ENCODE assay signal across 30 cellular contexts in genomic region chr1:46757956-46758304, GRCh38. TPM values are rescaled to one million over a fixed set of nuclear protein-coding genes. Genes with fewer than 3 reads are reported as not detected.
DNase-seq lines count a peak whose midpoint lies in the region; ATAC-seq and TF ChIP-seq lines count a peak whose summit lies in the region.
"Had no signal": no experiment of that assay in that cellular context is flagged by ENCODE, and none has a peak within 500 bp of the region (broad histone marks: within the 10 kb centered on the region; RNA-seq: fewer than 3 reads in every experiment).

No MANE protein-coding gene starts in this region.

- no peaks in the 10 kb centered on the region for H3F3A ChIP-seq in GM23338 (replicated peaks; ENCODE audit: low read depth)

- H3K36me3 Mint-ChIP-seq in GM23338 (ENCODE audit: low read depth), result no peaks in the 10 kb centered on the region
- H3K36me3 Mint-ChIP-seq: activated naive CD8-positive, alpha-beta T cell treated with anti-CD3 and anti-CD28 coated beads, Interleukin-2, amount 10 ng/mL, durations not matched to agents 7 days and 5 days had no signal

- H3K9me2 ChIP-seq in GM23338 (ENCODE audit: insufficient read depth), result no peaks in the 10 kb centered on the region

- peak; percentile 46 for ATAC-seq in GM23338
- ATAC-seq in left lung, result peak; percentile 68
- no peak for ATAC-seq in GM18505 (IDR thresholded peaks at IDR 0.05; ENCODE audit: unreplicated experiment)
- ATAC-seq: stimulated activated naive CD8-positive, alpha-beta T cell treated with anti-CD3 and anti-CD28 coated beads, Interleukin-15, Interleukin-2, amounts not matched to agents 100 U/mL and 50 U/mL, for 24 hours had no signal

- H3K4me3 ChIP-seq in GM23338 (no peak overlapping the region), left lung (no peak overlapping the region), skin epidermis (no peak overlapping the region)
- H3K4me3 ChIP-seq: SK-N-MC, tibial nerve had no signal

- H3K79me2 ChIP-seq in GM23338 (replicated peaks; ENCODE audit: insufficient read depth), result no peaks in the 10 kb centered on the region

- TF ChIP-seq POLR2A in GM18505 (IDR thresholded peaks at IDR 0.05; ENCODE audit: borderline replicate concordance, extremely low read depth, insufficient read depth, insufficient read length), result no peak

- H2AFZ ChIP-seq in GM23338, result peak overlapping the region; percentile 53; the same call in 1 of the 2 replicates

- intact Hi-C loops in left lung (cut with DNase I), result no loop called here

- peaks cover 17% of the 10 kb centered on the region; the same call in 1 of the 2 replicates for H3K4me1 ChIP-seq in GM23338 (ENCODE audit: insufficient read depth)
- H3K4me1 ChIP-seq in left lung, result no peaks in the 10 kb centered on the region

- H3K9me3 Mint-ChIP-seq in GM23338, result peaks cover 9% of the 10 kb centered on the region; the same call in 1 of the 3 replicates
- H3K9me3 Mint-ChIP-seq: activated B cell treated with CpG ODN at 0.5 μM for 24 hours; activated naive CD8-positive, alpha-beta T cell treated with anti-CD3 and anti-CD28 coated beads, Interleukin-2, amount 10 ng/mL, durations not matched to agents 7 days and 5 days; activated T-helper 2 cell treated with anti-CD3 and anti-CD28 coated beads, Interferon-gamma antibody, Interleukin-2, Interleukin-4, amounts not matched to agents 10 μg/mL and 5 μg/mL and 100 μg/mL, durations not matched to agents 14 hours and 24 hours and 36 hours had no signal

- no peaks in the 10 kb centered on the region for H3K27me3 ChIP-seq in GM23338 (ENCODE audit: insufficient read depth)
- no peaks in the 10 kb centered on the region for H3K27me3 ChIP-seq in left lung
- H3K27me3 ChIP-seq: tibial nerve had no signal

- H3K27ac ChIP-seq in GM23338 (ENCODE audit: low read depth), result peak overlapping the region; percentile 73
- H3K27ac ChIP-seq in left lung, result peak overlapping the region; percentile 53 to 72
- peak overlapping the region in 14 of 21 experiments; percentile 10 to 78 (median 57) for H3K27ac ChIP-seq in skin epidermis
- H3K27ac ChIP-seq: SK-N-MC, tibial nerve had no signal

- peaks cover 23% of the 10 kb centered on the region for H3K4me1 Mint-ChIP-seq in GM23338
- H3K4me1 Mint-ChIP-seq: activated B cell treated with CpG ODN at 0.5 μM for 24 hours; activated naive CD8-positive, alpha-beta T cell treated with anti-CD3 and anti-CD28 coated beads, Interleukin-2, amount 10 ng/mL, durations not matched to agents 7 days and 5 days had no signal

- in situ Hi-C loops in T47D (cut with HindIII; ENCODE audit: low pct_unique_long_range_greater_than_20kb, low sequenced_read_pairs), result no loop called here

- 0 out of 2 replicates have a peak overlapping the region, but pooled peaks have one; percentile 46 for H3K4me2 ChIP-seq in GM23338

- no peaks in the 10 kb centered on the region for H4K20me1 ChIP-seq in GM23338 (replicated peaks; ENCODE audit: insufficient read depth)

- no peak for DNase-seq in GM23338 (ENCODE audit: low spot score)
- peak; percentile 5 to 92 for DNase-seq in T47D (ENCODE audit: low read depth in 1 of 2, low spot score in 1 of 2)
- DNase-seq in left lung, result no peak
- DNase-seq in COR-L47 (lab: John Stamatoyannopoulos, UW), result no peak
- no peak for DNase-seq in NCI-H1436 (lab: John Stamatoyannopoulos, UW)
- DNase-seq in activated CD4-positive, CD25-positive, alpha-beta regulatory T cell (lab: John Stamatoyannopoulos, UW), result no peak
- DNase-seq: activated B cell treated with CpG ODN at 0.5 μM for 24 hours; activated CD4-positive, alpha-beta T cell treated with anti-CD3 and anti-CD28 coated beads, Interleukin-2, amount 50 U/mL, for 48 hours; activated CD8-positive, alpha-beta memory T cell treated with anti-CD3 and anti-CD28 coated beads, Interleukin-2, amount 50 U/mL, for 48 hours; activated naive CD8-positive, alpha-beta T cell treated with anti-CD3 and anti-CD28 coated beads, Interleukin-2, amount 10 ng/mL, durations not matched to agents 7 days and 5 days; effector CD8-positive, alpha-beta T cell; EL; glutamatergic neuron; KBM-7; NCI-H524 treated with DMSO at 0.1 percent for 48 hours; retina; RPMI8226; stimulated activated CD4-positive, alpha-beta T cell treated with anti-CD3 and anti-CD28 coated beads, Interleukin-12 subunit alpha, Interleukin-12 subunit beta, amount 100 ng/mL, for 4 hours; stimulated activated CD4-positive, alpha-beta T cell treated with anti-CD3 and anti-CD28 coated beads, Interleukin-4, amount 100 ng/mL, for 4 hours; stimulated activated naive CD8-positive, alpha-beta T cell treated with anti-CD3 and anti-CD28 coated beads, Interleukin-15, Interleukin-2, amounts not matched to agents 100 U/mL and 50 U/mL, for 24 hours had no signal

- peaks cover 2% of the 10 kb centered on the region for H3K27me3 Mint-ChIP-seq in GM23338 (ENCODE audit: insufficient read depth, low read depth, poor library complexity)

- no peaks in the 10 kb centered on the region for H3K36me3 ChIP-seq in GM23338 (ENCODE audit: insufficient read depth)
- H3K36me3 ChIP-seq in left lung, result no peaks in the 10 kb centered on the region
- H3K36me3 ChIP-seq: tibial nerve had no signal

- TF ChIP-seq CTCF in GM23338 (conservative IDR thresholded peaks at IDR 0.05; ENCODE audit: low read depth in 2 of 2) (no peak), left lung (IDR thresholded peaks at IDR 0.05) (no peak)

- H3K4me3 Mint-ChIP-seq in GM23338, result no peak overlapping the region
- H3K4me3 Mint-ChIP-seq: activated B cell treated with CpG ODN at 0.5 μM for 24 hours; activated naive CD8-positive, alpha-beta T cell treated with anti-CD3 and anti-CD28 coated beads, Interleukin-2, amount 10 ng/mL, durations not matched to agents 7 days and 5 days had no signal

- H3K9me3 ChIP-seq in left lung, result no peaks in the 10 kb centered on the region
- H3K9me3 ChIP-seq: tibial nerve had no signal

- H3K27ac Mint-ChIP-seq in GM23338, result 0 out of 2 replicates have a peak overlapping the region, but pooled peaks have one; percentile 16
- H3K27ac Mint-ChIP-seq: activated B cell treated with CpG ODN at 0.5 μM for 24 hours; activated naive CD8-positive, alpha-beta T cell treated with anti-CD3 and anti-CD28 coated beads, Interleukin-2, amount 10 ng/mL, durations not matched to agents 7 days and 5 days; activated T-helper 2 cell treated with anti-CD3 and anti-CD28 coated beads, Interferon-gamma antibody, Interleukin-2, Interleukin-4, amounts not matched to agents 10 μg/mL and 5 μg/mL and 100 μg/mL, durations not matched to agents 14 hours and 24 hours and 36 hours had no signal

RNA-seq across cellular contexts. Expression of gene EFCAB14, which starts 39.0 kb away (rescaled TPM):
- 48.7 and 49.0 TPM in 2 replicates for total RNA-seq in GM23338 (2014; rRNA removed; shearing (Covaris generic))
- polyA plus RNA-seq in GM23338 (2016; fragmentation: Nextera tagmentation; extraction: Ambion mirVana), result 20.8 and 23.3 TPM in 2 replicates
- 100 to 1,000 TPM; 102 to 110 TPM for total RNA-seq in left lung

RNA-seq across cellular contexts. Expression of gene CYP4B1, which starts 40.9 kb away (rescaled TPM):
- 0.16 TPM in 1 of 2 replicates, not detected in the other for total RNA-seq in GM23338 (2014; rRNA removed; shearing (Covaris generic))
- not detected in 2 replicates for polyA plus RNA-seq in GM23338 (2016; fragmentation: Nextera tagmentation; extraction: Ambion mirVana)
- total RNA-seq in left lung, result 100 to 1,000 TPM in 1 of 2 donors, 10 to 100 TPM in 1; 53.8 to 417 TPM
- total RNA-seq: A673; activated B cell treated with CpG ODN at 0.5 μM for 24 hours; activated naive CD8-positive, alpha-beta T cell treated with anti-CD3 and anti-CD28 coated beads, Interleukin-2, amount 10 ng/mL, durations not matched to agents 7 days and 5 days; activated T-helper 2 cell treated with anti-CD3 and anti-CD28 coated beads, Interferon-gamma antibody, Interleukin-2, Interleukin-4, amounts not matched to agents 10 μg/mL and 5 μg/mL and 100 μg/mL, durations not matched to agents 14 hours and 24 hours and 36 hours; fibroblast of lung; H4; T-helper 2 cell treated with Interferon-gamma antibody and Interleukin-4, amounts not matched to agents 100 ng/mL and 5 ng/mL, for 36 hours had no signal
- polyA plus RNA-seq: BJ, fibroblast of lung had no signal

Comparison
In these comparisons a context has a peak if more than half of its experiments do, and no peak if none do; other contexts are left out.
1. DNase-seq: peak in T47D (2 of 2); none in GM23338 (single experiment), left lung (0 of 2), COR-L47 (single experiment), NCI-H1436 (single experiment) and activated CD4-positive, CD25-positive, alpha-beta regulatory T cell (0 of 4).
2. RNA of gene CYP4B1, which starts 40.9 kb away (total RNA-seq): 53.8 to 417 TPM in left lung; 0.16 TPM in GM23338; every median in the first group is over 10 times any median in the second.
3. Peak in every context shown above with its lines, with median percentiles within 50 percentile points of each other: H3K27ac ChIP-seq.